In the genomic region with DNA sequence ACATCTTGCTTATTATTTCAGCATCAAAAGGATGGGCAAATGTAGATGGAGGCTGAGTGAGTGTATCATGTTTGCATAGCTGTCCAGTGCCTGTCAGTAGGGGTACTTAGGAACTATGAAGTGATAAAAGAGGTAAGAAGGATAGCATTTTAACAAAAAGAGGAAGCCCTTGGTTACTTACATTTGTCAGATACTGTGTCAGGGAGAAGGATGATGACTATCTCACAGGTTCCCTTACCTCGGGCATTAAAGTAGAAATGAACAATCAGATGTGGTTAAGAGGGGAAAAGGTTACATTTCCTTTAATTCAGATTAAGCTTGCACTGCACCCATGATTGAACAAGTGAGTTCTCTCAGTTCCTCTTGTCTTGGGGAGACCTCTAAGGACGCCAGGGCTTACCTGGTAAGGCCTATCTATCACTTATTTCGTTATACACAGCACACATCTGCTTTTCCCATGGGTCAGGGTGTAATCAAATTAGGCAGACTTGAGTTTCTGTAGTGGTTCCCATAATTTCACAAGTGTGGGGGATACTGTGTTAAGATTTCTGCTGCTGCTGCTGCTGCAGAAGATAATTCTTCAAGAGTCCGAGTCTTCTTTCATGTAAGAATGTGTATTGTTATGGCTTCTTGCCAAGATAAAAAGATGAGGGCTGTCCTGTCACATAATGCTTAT, we compare ENCODE assay signal across 8 cellular contexts. TPM values are rescaled to one million over a fixed set of nuclear protein-coding genes. Genes with fewer than 3 reads are reported as not detected.
DNase-seq lines count a peak whose midpoint lies in the region; ATAC-seq and TF ChIP-seq lines count a peak whose summit lies in the region.

No MANE protein-coding gene starts in this region.

- TF ChIP-seq POLR2A in heart left ventricle (IDR thresholded peaks at IDR 0.05), result no peak

- H3K4me3 ChIP-seq in heart left ventricle (peak overlapping the region in 9 of 12 donors; percentile 2 to 98 (median 90)), duodenal mucosa (ENCODE audit: low read depth in 1 of 2, low read length in 2 of 2) (peak overlapping the region; percentile 0 to 53), skin epidermis (no peak overlapping the region)

- no peak for TF ChIP-seq CTCF in heart left ventricle (IDR thresholded peaks at IDR 0.05)

- peak overlapping the region; percentile 44 to 100 (median 98) for H3K27ac ChIP-seq in heart left ventricle
- peak overlapping the region; percentile 52 for H3K27ac ChIP-seq in duodenal mucosa (ENCODE audit: low read depth, low read length)
- peak overlapping the region in 16 of 21 experiments; percentile 10 to 77 (median 30) for H3K27ac ChIP-seq in skin epidermis

- H3K9me3 ChIP-seq in heart left ventricle (no peaks in the 10 kb centered on the region), duodenal mucosa (ENCODE audit: control insufficient read depth in 1 of 2, low read length in 2 of 2) (no peaks in the 10 kb centered on the region)

- H3K9ac ChIP-seq in duodenal mucosa (ENCODE audit: low read depth in 1 of 2, low read length in 2 of 2), result peak overlapping the region in 1 of 2 donors; percentile 28

- H3K4me1 ChIP-seq in heart left ventricle, result peaks cover 9 to 78% (median 53%) of the 10 kb centered on the region in 12 donors
- peaks cover 39 to 43% of the 10 kb centered on the region in 2 donors for H3K4me1 ChIP-seq in duodenal mucosa (ENCODE audit: control insufficient read depth in 1 of 2, insufficient read depth in 2 of 2, low read length in 2 of 2)

- no peaks in the 10 kb centered on the region for H3K27me3 ChIP-seq in heart left ventricle
- no peaks in the 10 kb centered on the region for H3K27me3 ChIP-seq in duodenal mucosa (ENCODE audit: control insufficient read depth in 1 of 2, insufficient read depth in 2 of 2, low read length in 2 of 2)

- in situ Hi-C loops in G401 (cut with HindIII; ENCODE audit: low sequenced_read_pairs), result no loop called here

- no peak for ATAC-seq in heart left ventricle
- no peak for ATAC-seq in Right ventricle myocardium superior (ENCODE audit: poor library complexity)
- ATAC-seq in HG02970 (IDR thresholded peaks at IDR 0.05; ENCODE audit: low FRiP score, unreplicated experiment), result peak; percentile 46

- DNase-seq in heart left ventricle (no peak), Right ventricle myocardium superior (no peak), OCI-M1 (lab: John Stamatoyannopoulos, UW) (peak; percentile 89), G401 (ENCODE audit: low spot score) (no peak)
- no peak for DNase-seq in stimulated activated CD4-positive, alpha-beta T cell treated with anti-CD3 and anti-CD28 coated beads, Interleukin-2, amount 100 ng/mL, for 48 hours

- intact Hi-C loops in heart left ventricle (cut with DNase I) (loop anchor here in 5 of 10 donors (5.0 to 10.0 kb wide), 3 partner anchors 37 to 90 kb away; no protein-coding TSS in a partner anchor), Right ventricle myocardium superior (cut with DNase I) (no loop called here)

- H3K36me3 ChIP-seq in heart left ventricle, result peaks cover 0 to 41% (median 32%) of the 10 kb centered on the region in 9 donors
- peaks cover 19 to 21% of the 10 kb centered on the region in 2 donors for H3K36me3 ChIP-seq in duodenal mucosa (ENCODE audit: control insufficient read depth in 1 of 2, insufficient read depth in 2 of 2, low read length in 2 of 2)

- 14 to 22% (median 20%) methylated on average over 4 of the region's 4 CpGs for WGBS in heart left ventricle, 4 donors

RNA-seq across cellular contexts. Expression of gene FOXO3, which starts 4.5 kb away (rescaled TPM):
- 10 to 100 TPM; 26.8 to 87.9 (median 38.7) TPM for total RNA-seq in heart left ventricle
- 10 to 100 TPM; 11.6 to 39.1 TPM for polyA plus RNA-seq in heart left ventricle
- total RNA-seq in Right ventricle myocardium superior, result 32.4 TPM
- total RNA-seq in G401 (2014; rRNA removed; shearing (Covaris generic)), result 13.7 and 15.7 TPM in 2 replicates

Comparison
In these comparisons a context has a peak if more than half of its experiments do, and no peak if none do; other contexts are left out.
1. H3K27ac ChIP-seq: peak in every context shown above with its lines; median percentile 98 in heart left ventricle; 52 in duodenal mucosa; 30 in skin epidermis.
2. H3K4me3 ChIP-seq: peak in heart left ventricle (9 of 12) and duodenal mucosa (2 of 2); none in skin epidermis (0 of 7).